Comparison of ENCODE assay signal across 17 cellular contexts in genomic region chr1:230029244-230029643, GRCh38. TPM values are rescaled to one million over a fixed set of nuclear protein-coding genes. Genes with fewer than 3 reads are reported as not detected.
DNase-seq lines count a peak whose midpoint lies in the region; ATAC-seq and TF ChIP-seq lines count a peak whose summit lies in the region.
"Had no signal": no experiment of that assay in that cellular context is flagged by ENCODE, and none has a peak within 500 bp of the region (broad histone marks: within the 10 kb centered on the region; RNA-seq: fewer than 3 reads in every experiment).

No MANE protein-coding gene starts in this region.

- H3K27me3 ChIP-seq in CD8-positive, alpha-beta T cell (ENCODE audit: insufficient read depth, low read length), result no peaks in the 10 kb centered on the region
- H3K27me3 ChIP-seq in esophagus muscularis mucosa (no peaks in the 10 kb centered on the region), PC-9 (ENCODE audit: insufficient read depth, low read depth) (no peaks in the 10 kb centered on the region), stomach (no peaks in the 10 kb centered on the region)

- no peaks in the 10 kb centered on the region for H3K9me3 ChIP-seq in CD8-positive, alpha-beta T cell (ENCODE audit: low read length)
- H3K9me3 ChIP-seq in esophagus muscularis mucosa (peaks cover 0 to 9% (median 4%) of the 10 kb centered on the region in 4 donors), PC-9 (ENCODE audit: insufficient read depth, low read depth) (no peaks in the 10 kb centered on the region), stomach (peaks cover 0 to 8% (median 3%) of the 10 kb centered on the region in 4 donors)

- no peak overlapping the region for H3K4me3 Mint-ChIP-seq in CD8-positive, alpha-beta T cell
- H3K4me3 Mint-ChIP-seq: B cell had no signal

- ATAC-seq in CD8-positive, alpha-beta T cell, result peak; percentile 49

- H3K36me3 Mint-ChIP-seq in CD8-positive, alpha-beta T cell, result no peaks in the 10 kb centered on the region

- no peak overlapping the region for H3K27ac Mint-ChIP-seq in CD8-positive, alpha-beta T cell
- H3K27ac Mint-ChIP-seq: B cell; CD8-positive, alpha-beta memory T cell had no signal

- H3K4me3 ChIP-seq in CD8-positive, alpha-beta T cell (ENCODE audit: low read depth, low read length), result no peak overlapping the region
- H3K4me3 ChIP-seq in esophagus muscularis mucosa, result no peak overlapping the region
- H3K4me3 ChIP-seq in PC-9, result no peak overlapping the region
- no peak overlapping the region for H3K4me3 ChIP-seq in stomach

- H3K9me3 Mint-ChIP-seq in CD8-positive, alpha-beta T cell, result peaks cover under 1% of the 10 kb centered on the region

- no peak for TF ChIP-seq POLR2A in esophagus muscularis mucosa (IDR thresholded peaks at IDR 0.05; ENCODE audit: low read depth)
- no peak for TF ChIP-seq POLR2A in stomach (IDR thresholded peaks at IDR 0.05)

- H3K79me2 ChIP-seq in PC-9 (ENCODE audit: low read depth), result no peaks in the 10 kb centered on the region

- WGBS in esophagus muscularis mucosa, result 83% methylated on average over 10 of the region's 10 CpGs
- WGBS in stomach, 5 donors, result 46 to 67% (median 61%) methylated on average over 10 of the region's 10 CpGs

- no peaks in the 10 kb centered on the region for H3K4me1 ChIP-seq in CD8-positive, alpha-beta T cell (ENCODE audit: insufficient read depth, low read length)
- H3K4me1 ChIP-seq in esophagus muscularis mucosa, result no peaks in the 10 kb centered on the region
- H3K4me1 ChIP-seq in PC-9 (replicated peaks; ENCODE audit: insufficient read depth), result no peaks in the 10 kb centered on the region
- no peaks in the 10 kb centered on the region for H3K4me1 ChIP-seq in stomach

- no peak overlapping the region for H3K4me2 ChIP-seq in PC-9

- BruUV-seq in PC-9 (replicated peaks; lab: Mats Ljungman, UMichigan), result no TSS peak

- DNase-seq in NCI-H2107 treated with DMSO at 0.1 percent for 48 hours (lab: John Stamatoyannopoulos, UW; ENCODE audit: unreplicated experiment) (peak; percentile 27), NCI-H2107 (lab: John Stamatoyannopoulos, UW) (no peak), NCI-H69 (lab: John Stamatoyannopoulos, UW) (peak; percentile 16), esophagus muscularis mucosa (ENCODE audit: extremely low spot score) (peak; percentile 70), activated T-cell treated with anti-CD3 and anti-CD28 coated beads for 4 hours (no peak), PC-9 (no peak), stomach (no peak)
- DNase-seq in CD8-positive, alpha-beta T cell, result peak in 1 of 7 experiments; percentile 7
- DNase-seq: CD8-positive, alpha-beta memory T cell; DMS79; KBM-7; NCI-H1092; NCI-H1694; NCI-H446; NCI-H748 treated with DMSO at 0.1 percent for 48 hours had no signal

- peaks cover 10% of the 10 kb centered on the region for H3K4me1 Mint-ChIP-seq in CD8-positive, alpha-beta T cell (ENCODE audit: low read depth)

- POLR2A ChIA-PET in CD8-positive, alpha-beta T cell (lab: Charles Lee), result no interaction called here
- POLR2A ChIA-PET in PC-9 (lab: Charles Lee; ENCODE audit: unreplicated experiment), result no interaction called here

- intact Hi-C loops in CD8-positive, alpha-beta T cell (cut with DNase I, micrococcal nuclease), result no loop called here
- intact Hi-C loops in esophagus muscularis mucosa (cut with DNase I) (no loop called here), PC-9 (cut with micrococcal nuclease; ENCODE audit: unreplicated experiment) (no loop called here), stomach (cut with DNase I; ENCODE audit: low total_unique reads) (no loop called here)

- TF ChIP-seq EP300 in esophagus muscularis mucosa (IDR thresholded peaks at IDR 0.05) (no peak), stomach (IDR thresholded peaks at IDR 0.05) (no peak)

- H4K20me1 ChIP-seq in PC-9 (ENCODE audit: insufficient read depth), result no peaks in the 10 kb centered on the region

- CTCF ChIA-PET in CD8-positive, alpha-beta T cell (lab: Charles Lee), result no interaction called here
- CTCF ChIA-PET in PC-9 (lab: Charles Lee), result no interaction called here

- no peak for TF ChIP-seq CTCF in CD8-positive, alpha-beta T cell (IDR thresholded peaks at IDR 0.05)
- no peak for TF ChIP-seq CTCF in esophagus muscularis mucosa (IDR thresholded peaks at IDR 0.05)
- TF ChIP-seq CTCF in PC-9 (conservative IDR thresholded peaks at IDR 0.05), result no peak
- TF ChIP-seq CTCF in stomach (IDR thresholded peaks at IDR 0.05), result no peak

- H2AFZ ChIP-seq in PC-9, result no peak overlapping the region

- H3K36me3 ChIP-seq in CD8-positive, alpha-beta T cell (ENCODE audit: insufficient read depth, low read length), result no peaks in the 10 kb centered on the region
- H3K36me3 ChIP-seq in esophagus muscularis mucosa, result no peaks in the 10 kb centered on the region
- H3K36me3 ChIP-seq in PC-9 (ENCODE audit: low read depth), result no peaks in the 10 kb centered on the region
- no peaks in the 10 kb centered on the region for H3K36me3 ChIP-seq in stomach

- H3K27ac ChIP-seq in CD8-positive, alpha-beta T cell (ENCODE audit: low read depth, low read length), result no peak overlapping the region
- H3K27ac ChIP-seq in esophagus muscularis mucosa (replicated peaks in 1 of 4) (no peak overlapping the region), PC-9 (no peak overlapping the region), stomach (no peak overlapping the region)
- H3K27ac ChIP-seq: 22Rv1 had no signal

- no peaks in the 10 kb centered on the region for H3K27me3 Mint-ChIP-seq in CD8-positive, alpha-beta T cell (ENCODE audit: low read depth)

- H3K9me2 ChIP-seq in PC-9 (ENCODE audit: insufficient read depth), result no peaks in the 10 kb centered on the region

- H3F3A ChIP-seq in PC-9 (ENCODE audit: insufficient read depth, low read depth), result no peaks in the 10 kb centered on the region

RNA-seq across cellular contexts. Expression of gene GALNT2, which starts 37.8 kb away (rescaled TPM):
- total RNA-seq in CD8-positive, alpha-beta T cell, result 10 to 100 TPM; 13.6 to 15.4 TPM
- total RNA-seq in esophagus muscularis mucosa (100 to 1,000 TPM in 3 of 4 donors, 10 to 100 TPM in 1; 89.6 to 145 (median 129) TPM), PC-9 (2021) (104 and 121 TPM in 2 replicates), stomach (100 to 1,000 TPM in 1 of 5 donors, 10 to 100 TPM in 4; 39.3 to 101 (median 49.6) TPM)
- polyA plus RNA-seq in stomach, result 10 to 100 TPM in 2 of 3 donors, 1 to 10 TPM in 1; 5.5 to 18.1 (median 17.8) TPM

Comparison
In these comparisons a context has a peak if more than half of its experiments do, and no peak if none do; other contexts are left out.
1. DNase-seq: peak in NCI-H2107 treated with DMSO at 0.1 percent for 48 hours (single experiment), NCI-H69 (single experiment) and esophagus muscularis mucosa (single experiment); none in NCI-H2107 (single experiment), activated T-cell treated with anti-CD3 and anti-CD28 coated beads for 4 hours (single experiment), PC-9 (0 of 2) and stomach (single experiment).